ENCODE assay signal across 9 cellular contexts in genomic region chr3:71066356-71066755, GRCh38.
A peak's percentile ranks its signal among the peaks of the same experiment; 100 is the strongest.
DNase-seq lines count a peak whose midpoint lies in the region; ATAC-seq and FAIRE-seq lines count a peak whose summit lies in the region.
"Had no signal": no experiment of that assay in that cellular context is flagged by ENCODE, and none has a peak within 500 bp of the region (broad histone marks: within the 10 kb centered on the region; RNA-seq: fewer than 3 reads in every experiment).

No MANE protein-coding gene starts in this region.

- peak overlapping the region; percentile 76 for H3K4me3 ChIP-seq in SJCRH30
- H3K4me3 ChIP-seq in small intestine (ENCODE audit: low read depth in 1 of 2, low read length in 2 of 2), result no peak overlapping the region

- DNase-seq in DMS 273 (lab: John Stamatoyannopoulos, UW; ENCODE audit: unreplicated experiment) (peak; percentile 3), DMS 273 treated with DMSO at 0.1 percent for 48 hours (lab: John Stamatoyannopoulos, UW) (no peak), SJCRH30 (peak in 1 of 2 experiments; percentile 18), epithelial cell of prostate (ENCODE audit: low read depth, low spot score) (no peak), small intestine (no peak)

- peaks cover 9% of the 10 kb centered on the region; the same call in 1 of the 2 replicates for H3K4me1 ChIP-seq in SJCRH30
- peaks cover 4 to 17% of the 10 kb centered on the region in 2 donors for H3K4me1 ChIP-seq in small intestine (ENCODE audit: control insufficient read depth in 2 of 2, insufficient read depth in 1 of 2, low read depth in 1 of 2, low read length in 1 of 2)

- 17 to 28% (median 20%) methylated on average over 6 of the region's 6 CpGs for WGBS in small intestine, 3 donors

- H3K27ac ChIP-seq in SJCRH30 (no peak overlapping the region), epithelial cell of prostate (peak overlapping the region; percentile 92), small intestine (ENCODE audit: low read depth in 1 of 2, low read length in 1 of 2) (peak overlapping the region; percentile 49 to 75)
- H3K27ac ChIP-seq: 22Rv1 had no signal

- H3K36me3 ChIP-seq in SJCRH30 (no peaks in the 10 kb centered on the region), small intestine (ENCODE audit: control insufficient read depth in 2 of 2, insufficient read depth in 2 of 2, low read length in 2 of 2) (no peaks in the 10 kb centered on the region)

- no peak for FAIRE-seq in small intestine (lab: Jason Lieb, UNC)

- ATAC-seq in GM18870 (IDR thresholded peaks at IDR 0.05; ENCODE audit: unreplicated experiment) (no peak), HG03045 (IDR thresholded peaks at IDR 0.05; ENCODE audit: unreplicated experiment) (no peak), HG03108 (IDR thresholded peaks at IDR 0.05; ENCODE audit: unreplicated experiment) (no peak)

- H3K27me3 ChIP-seq in SJCRH30, result no peaks in the 10 kb centered on the region
- no peaks in the 10 kb centered on the region for H3K27me3 ChIP-seq in small intestine (ENCODE audit: control insufficient read depth in 2 of 2, insufficient read depth in 2 of 2, low read length in 2 of 2)

- H3K9me3 ChIP-seq in SJCRH30 (replicated peaks), result no peaks in the 10 kb centered on the region
- no peaks in the 10 kb centered on the region for H3K9me3 ChIP-seq in small intestine (ENCODE audit: control insufficient read depth, low read depth)
